ENCODE assay signal across 10 cellular contexts in the genomic region with DNA sequence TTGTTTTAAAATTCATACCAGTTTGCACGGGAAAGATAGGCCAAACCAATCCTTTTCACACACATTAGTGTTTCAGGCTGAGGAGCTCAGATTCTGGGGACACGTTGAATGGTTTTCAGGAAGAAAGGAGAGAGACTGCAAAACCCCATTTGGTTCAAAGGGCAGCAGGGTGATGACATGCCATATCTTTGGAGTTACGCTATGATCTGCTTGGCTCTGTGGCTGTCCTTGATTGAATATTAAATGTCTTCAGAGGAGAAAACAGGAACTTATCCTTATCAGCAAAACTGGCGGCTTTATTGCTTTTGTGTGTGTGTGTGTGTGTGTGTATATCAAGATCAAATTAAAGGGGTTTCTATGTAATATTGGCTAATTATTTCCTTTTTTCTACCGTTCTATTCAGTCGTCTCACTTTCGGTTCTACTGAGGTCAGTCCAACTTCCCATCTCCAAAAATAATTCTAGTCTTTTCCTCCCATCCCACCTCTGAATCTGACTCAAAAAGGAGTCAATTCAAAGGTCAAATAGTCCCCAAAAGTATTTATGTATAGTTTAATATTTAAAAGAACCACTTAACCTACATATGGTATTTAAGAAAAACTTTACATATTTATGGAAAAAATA.
DNase-seq lines count a peak whose midpoint lies in the region; ATAC-seq and TF ChIP-seq lines count a peak whose summit lies in the region.
"Had no signal": no experiment of that assay in that cellular context is flagged by ENCODE, and none has a peak within 500 bp of the region (broad histone marks: within the 10 kb centered on the region; RNA-seq: fewer than 3 reads in every experiment).

No MANE protein-coding gene starts in this region.

- no peak overlapping the region for H3K9ac ChIP-seq in fibroblast of lung (ENCODE audit: insufficient read depth, low read length)

- peak overlapping the region; percentile 86 for H3K4me2 ChIP-seq in fibroblast of lung (ENCODE audit: extremely low read depth, insufficient read depth, low read length)

- ATAC-seq in HG03095 (IDR thresholded peaks at IDR 0.05; ENCODE audit: unreplicated experiment) (no peak), HG02623 (IDR thresholded peaks at IDR 0.05; ENCODE audit: unreplicated experiment) (no peak), HG02852 (IDR thresholded peaks at IDR 0.05; ENCODE audit: unreplicated experiment) (no peak)

- H3K36me3 Mint-ChIP-seq in Caco-2 (ENCODE audit: insufficient read depth, unreplicated experiment) (peaks cover 51% of the 10 kb centered on the region), osteocyte (ENCODE audit: unreplicated experiment) (peaks cover 38% of the 10 kb centered on the region)

- H3K4me3 ChIP-seq in Caco-2 (ENCODE audit: low read depth, low read length) = no peak overlapping the region
- no peak overlapping the region for H3K4me3 ChIP-seq in SJSA1
- peak overlapping the region; percentile 14 to 29 (median 22) for H3K4me3 ChIP-seq in fibroblast of lung (replicated peaks in 1 of 4; ENCODE audit: control extremely low read depth in 1 of 4, insufficient read depth in 1 of 4, low read depth in 3 of 4, low read length in 4 of 4)

- no peaks in the 10 kb centered on the region for H3K27me3 ChIP-seq in Caco-2 (replicated peaks; ENCODE audit: control insufficient read depth, insufficient read depth, low read length)
- no peaks in the 10 kb centered on the region for H3K27me3 ChIP-seq in SJSA1 (replicated peaks)
- H3K27me3 ChIP-seq in fibroblast of lung (ENCODE audit: control insufficient read depth, insufficient read depth, low read length) = no peaks in the 10 kb centered on the region

- H3K27ac Mint-ChIP-seq in Caco-2 (ENCODE audit: unreplicated experiment) (peak overlapping the region; percentile 81), osteocyte (ENCODE audit: unreplicated experiment) (peak overlapping the region; percentile 63)

- CTCF ChIA-PET in Caco-2 (lab: Charles Lee) = no interaction called here

- H3K4me1 Mint-ChIP-seq in Caco-2 (ENCODE audit: low read depth, unreplicated experiment) (peaks cover 23% of the 10 kb centered on the region), osteocyte (ENCODE audit: unreplicated experiment) (peaks cover 39% of the 10 kb centered on the region)

- H3K27ac ChIP-seq in SJSA1 (peak overlapping the region; percentile 39), fibroblast of lung (ENCODE audit: insufficient read depth, low read length) (peak overlapping the region; percentile 63)

- H3K36me3 ChIP-seq in Caco-2 (ENCODE audit: control insufficient read depth, insufficient read depth, low read length) (no peaks in the 10 kb centered on the region), SJSA1 (peaks cover 33% of the 10 kb centered on the region), fibroblast of lung (ENCODE audit: control insufficient read depth, insufficient read depth, low read length) (peaks cover 3% of the 10 kb centered on the region)

- DNase-seq in Caco-2 (no peak), SJSA1 (ENCODE audit: low read depth in 1 of 2, low spot score in 2 of 2) (no peak), fibroblast of lung (ENCODE audit: low read depth in 2 of 2) (no peak), osteocyte (ENCODE audit: extremely low spot score, unreplicated experiment) (no peak), NCI-H2171 (lab: John Stamatoyannopoulos, UW) (no peak)
- DNase-seq: amniotic stem cell, NCI-H2171 treated with DMSO at 0.1 percent for 48 hours had no signal

- no peaks in the 10 kb centered on the region for H4K20me1 ChIP-seq in fibroblast of lung (ENCODE audit: control insufficient read depth, extremely low read depth, insufficient read depth, low read length)

- BruUV-seq in Caco-2 (replicated peaks; lab: Mats Ljungman, UMichigan) = no TSS peak

- intact Hi-C loops in Caco-2 (cut with micrococcal nuclease; ENCODE audit: unreplicated experiment) = no loop called here

- H3K27me3 Mint-ChIP-seq in Caco-2 (ENCODE audit: insufficient read depth, unreplicated experiment) (no peaks in the 10 kb centered on the region), osteocyte (ENCODE audit: unreplicated experiment) (no peaks in the 10 kb centered on the region)

- no peak for TF ChIP-seq CTCF in Caco-2 (IDR thresholded peaks at IDR 0.05; ENCODE audit: insufficient read depth in 1 of 2, low read depth in 1 of 2, low read length in 1 of 2, severe bottlenecking in 1 of 2, unreplicated experiment in 1 of 2)
- no peak for TF ChIP-seq CTCF in fibroblast of lung (conservative IDR thresholded peaks at IDR 0.05 in 1 of 2, IDR thresholded peaks at IDR 0.05 in 1 of 2; ENCODE audit: low read depth in 1 of 2, low read length in 2 of 2)
- no peak for TF ChIP-seq CTCF in osteocyte (IDR thresholded peaks at IDR 0.05)

- POLR2A ChIA-PET in Caco-2 (lab: Charles Lee) = interaction anchor here (0.7 kb wide), 1 partner anchor 10 kb away, joined by 4 read pairs; no protein-coding TSS in a partner anchor

- H3K9me3 Mint-ChIP-seq in Caco-2 (ENCODE audit: unreplicated experiment) (no peaks in the 10 kb centered on the region), osteocyte (ENCODE audit: unreplicated experiment) (no peaks in the 10 kb centered on the region)

- H3K4me1 ChIP-seq in Caco-2 = peaks cover 58% of the 10 kb centered on the region
- peaks cover 35% of the 10 kb centered on the region for H3K4me1 ChIP-seq in SJSA1 (replicated peaks)
- H3K4me1 ChIP-seq in fibroblast of lung (ENCODE audit: control insufficient read depth, extremely low read depth, insufficient read depth, low read length) = peaks cover 5% of the 10 kb centered on the region

- H3K79me2 ChIP-seq in fibroblast of lung (ENCODE audit: control insufficient read depth, insufficient read depth, low read length) = no peaks in the 10 kb centered on the region

- peak overlapping the region; percentile 62 for H2AFZ ChIP-seq in fibroblast of lung (ENCODE audit: low read length)

- no peaks in the 10 kb centered on the region for H3K9me3 ChIP-seq in Caco-2
- no peaks in the 10 kb centered on the region for H3K9me3 ChIP-seq in SJSA1 (replicated peaks)
- no peaks in the 10 kb centered on the region for H3K9me3 ChIP-seq in fibroblast of lung (ENCODE audit: control insufficient read depth, insufficient read depth, low read depth, low read length)

- H3K4me3 Mint-ChIP-seq in Caco-2 (ENCODE audit: unreplicated experiment) (peak overlapping the region; percentile 29), osteocyte (ENCODE audit: unreplicated experiment) (no peak overlapping the region)

Comparison
In these comparisons a context has a peak if more than half of its experiments do, and no peak if none do; other contexts are left out.
1. H3K4me3 ChIP-seq: peak in fibroblast of lung (4 of 4); none in Caco-2 (single experiment) and SJSA1 (single experiment).